Comparison of ENCODE assay signal across 21 cellular contexts in the genomic region with DNA sequence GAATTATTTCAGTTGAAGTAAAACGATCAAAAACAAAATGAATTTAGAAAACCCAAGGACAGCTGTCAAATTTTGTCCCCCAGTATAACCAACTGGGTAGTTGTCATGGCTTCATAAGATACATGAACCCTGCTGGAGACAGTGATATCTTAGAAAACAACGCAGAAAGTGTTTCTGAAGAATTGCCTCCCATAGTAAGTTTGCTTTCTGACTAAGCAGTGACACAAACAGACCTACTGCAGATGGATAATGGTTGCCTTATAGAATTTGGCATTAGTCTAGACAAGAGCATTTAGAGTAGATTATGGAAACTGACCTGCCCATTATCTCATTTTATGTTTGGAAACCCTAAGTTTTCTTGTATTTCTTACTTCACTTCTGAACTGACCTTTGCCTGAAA.
DNase-seq lines count a peak whose midpoint lies in the region; ATAC-seq, FAIRE-seq and TF ChIP-seq lines count a peak whose summit lies in the region.
"Had no signal": no experiment of that assay in that cellular context is flagged by ENCODE, and none has a peak within 500 bp of the region (broad histone marks: within the 10 kb centered on the region; RNA-seq: fewer than 3 reads in every experiment).

No MANE protein-coding gene starts in this region.

- TF ChIP-seq CTCF in PC-3 (conservative IDR thresholded peaks at IDR 0.05; ENCODE audit: low read depth, low read length) (no peak), brain microvascular endothelial cell (IDR thresholded peaks at IDR 0.05; ENCODE audit: low read depth, low read length, missing control alignments) (no peak), mesothelial cell of epicardium (IDR thresholded peaks at IDR 0.05; ENCODE audit: unreplicated experiment) (no peak), HepG2 (CRISPR knock-in tag; IDR thresholded peaks at IDR 0.05) (no peak)

- H3K4me3 ChIP-seq in PC-3 (ENCODE audit: low read length) (no peak overlapping the region), brain microvascular endothelial cell (ENCODE audit: low read depth, low read length) (no peak overlapping the region), HepG2 (replicated peaks in 1 of 3; ENCODE audit: insufficient read depth in 1 of 3, low read depth in 2 of 3, low read length in 3 of 3) (no peak overlapping the region)
- H3K4me3 ChIP-seq: A549, GM23248, HAP-1 had no signal

- TF ChIP-seq EP300 in HepG2 (IDR thresholded peaks at IDR 0.05; ENCODE audit: low read depth in 2 of 2, low read length in 2 of 2) (no peak), HepG2 (CRISPR knock-in tag; IDR thresholded peaks at IDR 0.05; ENCODE audit: borderline replicate concordance) (no peak)

- H3F3A ChIP-seq in PC-3 (ENCODE audit: low read length, unreplicated experiment), result no peaks in the 10 kb centered on the region

- H3K27ac ChIP-seq in PC-3 (ENCODE audit: low read length) (no peak overlapping the region), brain microvascular endothelial cell (peak overlapping the region; percentile 50), HepG2 (ENCODE audit: extremely low read length, insufficient read depth, low read length) (no peak overlapping the region)
- H3K27ac ChIP-seq: 22Rv1, A549, C4-2B, GM23248, HL-60 had no signal

- H3K4me1 ChIP-seq in PC-3 (ENCODE audit: insufficient read depth, low read length) (no peaks in the 10 kb centered on the region), HepG2 (ENCODE audit: insufficient read depth, low read length) (no peaks in the 10 kb centered on the region)
- H3K4me1 ChIP-seq: A549, HAP-1 had no signal

- H3K4me3 Mint-ChIP-seq in mesothelial cell of epicardium, result no peak overlapping the region
- H3K4me3 Mint-ChIP-seq: CD4-positive, alpha-beta T cell; IgD-negative memory B cell had no signal

- peak overlapping the region; percentile 71 for H3K27ac Mint-ChIP-seq in mesothelial cell of epicardium
- H3K27ac Mint-ChIP-seq: CD4-positive, alpha-beta T cell; IgD-negative memory B cell had no signal

- no peak for FAIRE-seq in HepG2 (lab: Jason Lieb, UNC)
- FAIRE-seq: A549, GM12891, GM18507 had no signal

- H3K9ac ChIP-seq in PC-3 (ENCODE audit: low read length) (no peak overlapping the region), HepG2 (ENCODE audit: insufficient read depth, low read depth, low read length) (no peak overlapping the region)
- H3K9ac ChIP-seq: GM23248 had no signal

- H3K9me2 ChIP-seq in PC-3 (replicated peaks; ENCODE audit: low read length), result no peaks in the 10 kb centered on the region

- H3K79me2 ChIP-seq in PC-3 (ENCODE audit: low read length) (no peaks in the 10 kb centered on the region), HepG2 (ENCODE audit: insufficient read depth, low read length) (no peaks in the 10 kb centered on the region)

- H3K36me3 Mint-ChIP-seq in mesothelial cell of epicardium, result peaks cover 13% of the 10 kb centered on the region
- H3K36me3 Mint-ChIP-seq: IgD-negative memory B cell had no signal

- H4K20me1 ChIP-seq in PC-3 (ENCODE audit: low read length) (no peaks in the 10 kb centered on the region), HepG2 (ENCODE audit: insufficient read depth, low read length) (no peaks in the 10 kb centered on the region)

- intact Hi-C loops in PC-3 (cut with micrococcal nuclease), result no loop called here
- intact Hi-C loops in HepG2 (cut with micrococcal nuclease; ENCODE audit: unreplicated experiment), result no loop called here

- in situ Hi-C loops in brain microvascular endothelial cell (cut with HindIII; ENCODE audit: low pct_ligation_motif_present, low sequenced_read_pairs), result no loop called here
- in situ Hi-C loops in HepG2 (cut with HindIII; ENCODE audit: extremely low pct_ligation_motif_present, low pct_unique_long_range_greater_than_20kb), result no loop called here

- BruUV-seq in PC-3 (replicated peaks; lab: Mats Ljungman, UMichigan) (no TSS peak), HepG2 (replicated peaks; lab: Mats Ljungman, UMichigan) (no TSS peak)

- peaks cover 13% of the 10 kb centered on the region for H3K9me3 Mint-ChIP-seq in mesothelial cell of epicardium

- peak; percentile 7 for DNase-seq in EH (ENCODE audit: low read depth)
- peak; percentile 32 for DNase-seq in PC-3
- DNase-seq in brain microvascular endothelial cell, result peak; percentile 63
- DNase-seq in mesothelial cell of epicardium (ENCODE audit: low spot score in 2 of 2, unreplicated experiment in 2 of 2), result no peak
- DNase-seq in DMS153 treated with DMSO at 0.1 percent for 48 hours (lab: John Stamatoyannopoulos, UW; ENCODE audit: unreplicated experiment), result no peak
- DNase-seq in NCI-H345 treated with DMSO at 0.1 percent for 48 hours (lab: John Stamatoyannopoulos, UW; ENCODE audit: unreplicated experiment), result no peak
- DNase-seq in HepG2 (ENCODE audit: low spot score), result no peak
- DNase-seq in SK-N-DZ (ENCODE audit: low spot score), result no peak
- DNase-seq: AML-193; CD4-positive, alpha-beta T cell; DMS153; DMS79 treated with DMSO at 0.1 percent for 48 hours; GM23248 had no signal

- no peaks in the 10 kb centered on the region for H3K36me3 ChIP-seq in PC-3 (ENCODE audit: low read depth, low read length)
- H3K36me3 ChIP-seq in brain microvascular endothelial cell (replicated peaks), result no peaks in the 10 kb centered on the region
- no peaks in the 10 kb centered on the region for H3K36me3 ChIP-seq in HepG2 (replicated peaks in 1 of 2; ENCODE audit: control insufficient read depth in 1 of 2, insufficient read depth in 2 of 2, low read length in 2 of 2)
- H3K36me3 ChIP-seq: HAP-1 had no signal

- POLR2A ChIA-PET in PC-3 (lab: Charles Lee; ENCODE audit: unreplicated experiment) (no interaction called here), HepG2 (lab: Yijun Ruan, JAX) (no interaction called here)

- no peak overlapping the region for H3K4me2 ChIP-seq in PC-3 (ENCODE audit: low read length)
- H3K4me2 ChIP-seq in HepG2 (ENCODE audit: low read depth, low read length), result no peak overlapping the region
- H3K4me2 ChIP-seq: A549 had no signal

- H3K4me1 Mint-ChIP-seq in mesothelial cell of epicardium, result peaks cover 42% of the 10 kb centered on the region
- H3K4me1 Mint-ChIP-seq: IgD-negative memory B cell had no signal

- no peak for TF ChIP-seq POLR2A in HepG2 (IDR thresholded peaks at IDR 0.05; ENCODE audit: insufficient read depth in 1 of 2, low read depth in 2 of 2, low read length in 2 of 2)

- H3K27me3 Mint-ChIP-seq in mesothelial cell of epicardium (ENCODE audit: low read depth), result no peaks in the 10 kb centered on the region
- H3K27me3 Mint-ChIP-seq: CD4-positive, alpha-beta T cell; IgD-negative memory B cell had no signal

- H2AFZ ChIP-seq in PC-3 (ENCODE audit: low read length), result no peak overlapping the region
- no peak overlapping the region for H2AFZ ChIP-seq in HepG2 (ENCODE audit: low read length)
- H2AFZ ChIP-seq: GM23248 had no signal

- no peak for ATAC-seq in PC-3
- ATAC-seq in HepG2, result no peak
- ATAC-seq: A549 had no signal

- H3K9me3 ChIP-seq in PC-3 (ENCODE audit: low read length), result peaks cover 6% of the 10 kb centered on the region; the same call in 1 of the 2 replicates
- H3K9me3 ChIP-seq in HepG2 (ENCODE audit: low read length), result peaks cover 23% of the 10 kb centered on the region
- H3K9me3 ChIP-seq: HAP-1 had no signal

- 0% methylated on average over 2 of the region's 2 CpGs for WGBS in HepG2 (ENCODE audit: low lambda C conversion rate)

- no peaks in the 10 kb centered on the region for H3K27me3 ChIP-seq in PC-3 (ENCODE audit: low read length)
- no peaks in the 10 kb centered on the region for H3K27me3 ChIP-seq in brain microvascular endothelial cell (replicated peaks)
- H3K27me3 ChIP-seq in HepG2 (ENCODE audit: control insufficient read depth in 1 of 2, insufficient read depth in 2 of 2, low read length in 2 of 2), result no peaks in the 10 kb centered on the region

- CTCF ChIA-PET in PC-3 (lab: Charles Lee) (no interaction called here), HepG2 (lab: Yijun Ruan, JAX; ENCODE audit: low intra/inter-chr PET ratio, low total read pairs) (no interaction called here)

- TF ChIP-seq RAD21 in HepG2 (CRISPR knock-in tag; IDR thresholded peaks at IDR 0.05), result no peak

TF ChIP-seq in HepG2, 621 proteins besides CTCF, POLR2A, EP300 and RAD21 (continues in another document):
- TF ChIP-seq ZFP62 (CRISPR knock-in tag; IDR thresholded peaks at IDR 0.05) (no peak), ZSCAN31 (CRISPR knock-in tag; IDR thresholded peaks at IDR 0.05; ENCODE audit: low read depth) (no peak), PHF8 (CRISPR knock-in tag; IDR thresholded peaks at IDR 0.05) (no peak), CC2D1A (CRISPR knock-in tag; IDR thresholded peaks at IDR 0.05) (no peak), E2F2 (CRISPR knock-in tag; IDR thresholded peaks at IDR 0.05; ENCODE audit: borderline replicate concordance) (no peak), ZNF572 (CRISPR knock-in tag; IDR thresholded peaks at IDR 0.05) (no peak), ZBTB34 (CRISPR knock-in tag; IDR thresholded peaks at IDR 0.05) (no peak)
- TF ChIP-seq, protein P1, sequence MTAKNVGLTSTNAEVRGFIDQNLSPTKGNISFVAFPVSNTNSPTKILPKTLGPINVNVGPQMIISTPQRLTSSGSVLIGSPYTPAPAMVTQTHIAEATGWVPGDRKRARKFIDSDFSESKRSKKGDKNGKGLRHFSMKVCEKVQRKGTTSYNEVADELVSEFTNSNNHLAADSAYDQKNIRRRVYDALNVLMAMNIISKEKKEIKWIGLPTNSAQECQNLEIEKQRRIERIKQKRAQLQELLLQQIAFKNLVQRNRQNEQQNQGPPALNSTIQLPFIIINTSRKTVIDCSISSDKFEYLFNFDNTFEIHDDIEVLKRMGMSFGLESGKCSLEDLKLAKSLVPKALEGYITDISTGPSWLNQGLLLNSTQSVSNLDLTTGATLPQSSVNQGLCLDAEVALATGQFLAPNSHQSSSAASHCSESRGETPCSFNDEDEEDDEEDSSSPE (CRISPR knock-in tag; IDR thresholded peaks at IDR 0.05), result no peak

Comparison
In these comparisons a context has a peak if more than half of its experiments do, and no peak if none do; other contexts are left out.
1. DNase-seq: peak in EH (single experiment), PC-3 (single experiment) and brain microvascular endothelial cell (single experiment); none in mesothelial cell of epicardium (0 of 2), DMS153 treated with DMSO at 0.1 percent for 48 hours (single experiment), NCI-H345 treated with DMSO at 0.1 percent for 48 hours (single experiment), HepG2 (single experiment) and SK-N-DZ (single experiment).